ENCODE assay signal across 2 cellular contexts in genomic region chr6:119334535-119335264, GRCh38.
A peak's percentile ranks its signal among the peaks of the same experiment; 100 is the strongest.
TF ChIP-seq lines count a peak whose summit lies in the region.

No MANE protein-coding gene starts in this region.

TF ChIP-seq in endothelial cell of umbilical vein, 7 proteins besides CTCF, POLR2A, EP300 and RAD21:
- TF ChIP-seq MAX (IDR thresholded peaks at IDR 0.05; ENCODE audit: insufficient read depth, insufficient read length), result no peak
- TF ChIP-seq GATA2 (IDR thresholded peaks at IDR 0.05; ENCODE audit: insufficient read depth, insufficient read length, low read depth, low read length), result no peak
- peak; percentile 18 for TF ChIP-seq POLR2AphosphoS5 (IDR thresholded peaks at IDR 0.05; ENCODE audit: insufficient read depth, low read depth, low read length)
- TF ChIP-seq MYC (IDR thresholded peaks at IDR 0.05; ENCODE audit: low read depth, low read length), result no peak
- TF ChIP-seq JUN (IDR thresholded peaks at IDR 0.05; ENCODE audit: borderline replicate concordance, insufficient read depth, insufficient read length, low read depth), result no peak
- peak; percentile 27 for TF ChIP-seq FOS (IDR thresholded peaks at IDR 0.05; ENCODE audit: borderline replicate concordance, insufficient read depth, low read length)
- TF ChIP-seq EZH2 (IDR thresholded peaks at IDR 0.05; ENCODE audit: borderline replicate concordance, low read depth, low read length, severe bottlenecking), result no peak

TF ChIP-seq in HEK293T, 16 proteins besides CTCF, POLR2A, EP300 and RAD21 (continued from another document):
- TF ChIP-seq PKNOX1 (IDR thresholded peaks at IDR 0.05), result no peak
- no peak for TF ChIP-seq SP1 (IDR thresholded peaks at IDR 0.05)
- TF ChIP-seq FOXA1 (IDR thresholded peaks at IDR 0.05), result no peak
- no peak for TF ChIP-seq ARNT (IDR thresholded peaks at IDR 0.05)
- TF ChIP-seq ZNF384 (IDR thresholded peaks at IDR 0.05), result no peak
- no peak for TF ChIP-seq FOXK2 (IDR thresholded peaks at IDR 0.05)
- no peak for TF ChIP-seq FOXM1 (IDR thresholded peaks at IDR 0.05; ENCODE audit: borderline replicate concordance)
- no peak for TF ChIP-seq HDGF (IDR thresholded peaks at IDR 0.05; ENCODE audit: borderline replicate concordance)
